Comparison of ENCODE assay signal across 14 cellular contexts in the genomic region with DNA sequence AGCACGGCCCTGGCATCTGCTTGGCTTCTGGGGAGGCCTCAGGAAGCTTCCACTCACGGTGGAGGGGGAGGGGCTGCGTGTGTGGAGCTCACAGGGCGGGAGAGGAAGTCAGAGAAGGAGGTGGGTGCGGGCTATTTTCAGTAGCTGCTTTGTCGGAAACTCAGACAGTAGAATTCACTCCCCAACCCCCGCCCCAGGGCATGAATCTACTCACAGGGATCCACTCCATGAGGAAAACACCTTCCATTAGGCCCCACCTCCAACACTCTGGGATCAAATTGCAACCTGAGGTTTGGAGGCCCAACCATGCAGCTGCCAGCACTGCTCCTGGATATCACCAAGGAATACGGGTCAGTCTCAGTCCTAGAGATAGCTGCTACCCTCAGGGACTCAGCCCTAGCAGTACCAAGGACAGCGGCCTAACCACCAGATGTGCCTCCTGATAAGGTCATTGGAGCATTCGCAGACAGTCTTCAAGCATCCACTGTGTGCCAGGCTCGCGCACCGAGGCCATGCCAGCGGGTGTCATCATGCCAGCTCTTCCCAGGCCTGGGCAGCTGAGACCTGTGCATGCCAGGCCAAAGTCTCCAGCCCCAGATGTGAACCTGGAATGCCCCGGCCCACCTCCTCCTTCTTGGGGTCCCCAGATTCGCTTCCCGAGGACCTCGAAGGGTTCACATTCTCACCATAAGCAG.
DNase-seq lines count a peak whose midpoint lies in the region; ATAC-seq and TF ChIP-seq lines count a peak whose summit lies in the region.
"Had no signal": no experiment of that assay in that cellular context is flagged by ENCODE, and none has a peak within 500 bp of the region (broad histone marks: within the 10 kb centered on the region; RNA-seq: fewer than 3 reads in every experiment).

No MANE protein-coding gene starts in this region.

- H3K14ac ChIP-seq in IMR-90 (replicated peaks; ENCODE audit: low read depth, low read length): no peak overlapping the region

- H2BK5ac ChIP-seq in IMR-90 (ENCODE audit: low read depth, low read length, poor library complexity, severe bottlenecking): no peak overlapping the region

- peaks cover 34% of the 10 kb centered on the region for H3K27me3 Mint-ChIP-seq in activated CD8-positive, alpha-beta T cell treated with anti-CD3 and anti-CD28 coated beads for 36 hours
- peaks cover 26% of the 10 kb centered on the region for H3K27me3 Mint-ChIP-seq in MCF 10A (ENCODE audit: insufficient read depth, unreplicated experiment)

- H3K23ac ChIP-seq in IMR-90 (ENCODE audit: low read depth, low read length): no peak overlapping the region

- H3K27ac Mint-ChIP-seq in activated CD8-positive, alpha-beta T cell treated with anti-CD3 and anti-CD28 coated beads for 36 hours: no peak overlapping the region
- H3K27ac Mint-ChIP-seq in MCF 10A (ENCODE audit: low read depth, unreplicated experiment): no peak overlapping the region
- H3K27ac Mint-ChIP-seq: activated CD4-positive, alpha-beta T cell treated with anti-CD3 and anti-CD28 coated beads, Interleukin-2, amount 10 ng/mL, durations not matched to agents 7 days and 5 days; activated naive CD4-positive, alpha-beta T cell treated with anti-CD3 and anti-CD28 coated beads for 36 hours had no signal

- no peak overlapping the region for H3K56ac ChIP-seq in IMR-90 (ENCODE audit: extremely low read depth, insufficient read depth, low read length)

- no peak overlapping the region for H2BK15ac ChIP-seq in IMR-90 (ENCODE audit: low read depth, low read length)

- no peak overlapping the region for H3K4me3 Mint-ChIP-seq in activated CD8-positive, alpha-beta T cell treated with anti-CD3 and anti-CD28 coated beads for 36 hours
- H3K4me3 Mint-ChIP-seq in MCF 10A (ENCODE audit: unreplicated experiment): no peak overlapping the region
- H3K4me3 Mint-ChIP-seq: activated CD4-positive, alpha-beta T cell treated with anti-CD3 and anti-CD28 coated beads, Interleukin-2, amount 10 ng/mL, durations not matched to agents 7 days and 5 days; activated naive CD4-positive, alpha-beta T cell treated with anti-CD3 and anti-CD28 coated beads for 36 hours had no signal

- in situ Hi-C loops in Caki2 (cut with HindIII; ENCODE audit: low pct_unique_long_range_greater_than_20kb, low sequenced_read_pairs): no loop called here
- in situ Hi-C loops in IMR-90 (cut with MboI; ENCODE audit: low sequenced_read_pairs): no loop called here

- H3K4ac ChIP-seq in IMR-90 (ENCODE audit: low read depth, low read length): no peak overlapping the region

- CTCF ChIA-PET in IMR-90 (lab: Yijun Ruan, JAX) (no interaction called here), MCF 10A (lab: Yijun Ruan, JAX) (no interaction called here)
- CTCF ChIA-PET in activated CD8-positive, alpha-beta T cell treated with anti-CD3 and anti-CD28 coated beads for 36 hours (lab: Charles Lee): interaction anchor here (1.1 to 1.4 kb wide), 2 partner anchors 12 to 290 kb away, joined by 3 to 4 read pairs; no protein-coding TSS in a partner anchor

- H4K91ac ChIP-seq in IMR-90 (ENCODE audit: insufficient read depth, low read depth, low read length): no peak overlapping the region

- no peak overlapping the region for H3K4me2 ChIP-seq in IMR-90 (ENCODE audit: low read depth, low read length)

- intact Hi-C loops in IMR-90 (cut with micrococcal nuclease): no loop called here
- intact Hi-C loops in activated CD8-positive, alpha-beta T cell treated with anti-CD3 and anti-CD28 coated beads for 36 hours (cut with micrococcal nuclease): no loop called here
- intact Hi-C loops in MCF 10A (cut with micrococcal nuclease): no loop called here

- no peak overlapping the region for H3K9ac ChIP-seq in IMR-90 (ENCODE audit: low read depth, low read length)

- no peaks in the 10 kb centered on the region for H3K36me3 Mint-ChIP-seq in activated CD8-positive, alpha-beta T cell treated with anti-CD3 and anti-CD28 coated beads for 36 hours (ENCODE audit: low read depth)
- peaks cover 6% of the 10 kb centered on the region for H3K36me3 Mint-ChIP-seq in MCF 10A (ENCODE audit: insufficient read depth, unreplicated experiment)

- H3K4me1 ChIP-seq in IMR-90 (ENCODE audit: control insufficient read depth, insufficient read depth, low read length): no peaks in the 10 kb centered on the region

- no peak for TF ChIP-seq POLR2A in IMR-90 (IDR thresholded peaks at IDR 0.05; ENCODE audit: low read depth, low read length)

- H2BK20ac ChIP-seq in IMR-90 (ENCODE audit: low read depth, low read length): no peak overlapping the region

- no peaks in the 10 kb centered on the region; the same call in 1 of the 2 replicates for H3K9me1 ChIP-seq in IMR-90 (ENCODE audit: insufficient read depth, low read length)

- no peaks in the 10 kb centered on the region for H3K9me3 Mint-ChIP-seq in activated CD8-positive, alpha-beta T cell treated with anti-CD3 and anti-CD28 coated beads for 36 hours
- no peaks in the 10 kb centered on the region for H3K9me3 Mint-ChIP-seq in MCF 10A (ENCODE audit: unreplicated experiment)
- H3K9me3 Mint-ChIP-seq: activated CD4-positive, alpha-beta T cell treated with anti-CD3 and anti-CD28 coated beads, Interleukin-2, amount 10 ng/mL, durations not matched to agents 7 days and 5 days had no signal

- H4K20me1 ChIP-seq in IMR-90 (ENCODE audit: insufficient read depth, low read length): no peaks in the 10 kb centered on the region

- H2BK120ac ChIP-seq in IMR-90 (ENCODE audit: low read depth, low read length): no peak overlapping the region

- BruUV-seq in IMR-90 (replicated peaks; lab: Mats Ljungman, UMichigan): no TSS peak
- BruUV-seq in MCF 10A (replicated peaks; lab: Mats Ljungman, UMichigan): no TSS peak

- DNase-seq in Caki2 (ENCODE audit: low read depth) (peak; percentile 16), IMR-90 (peak; percentile 20), islet precursor cell (peak; percentile 84), MCF 10A (ENCODE audit: unreplicated experiment) (no peak), NCI-H526 treated with DMSO at 0.1 percent for 48 hours (lab: John Stamatoyannopoulos, UW) (no peak)
- DNase-seq in activated CD8-positive, alpha-beta T cell treated with anti-CD3 and anti-CD28 coated beads for 36 hours: peak; percentile 15
- DNase-seq: activated CD4-positive, alpha-beta T cell treated with anti-CD3 and anti-CD28 coated beads, Interleukin-2, amount 10 ng/mL, durations not matched to agents 7 days and 5 days; activated naive CD4-positive, alpha-beta T cell treated with anti-CD3 and anti-CD28 coated beads for 36 hours; NCI-H1092; NCI-H748 treated with DMSO at 0.1 percent for 48 hours had no signal

- H2AK5ac ChIP-seq in IMR-90 (ENCODE audit: low read depth, low read length): no peak overlapping the region

- H3K4me1 Mint-ChIP-seq in activated CD8-positive, alpha-beta T cell treated with anti-CD3 and anti-CD28 coated beads for 36 hours (ENCODE audit: low read depth): peaks cover 4% of the 10 kb centered on the region
- peaks cover 6% of the 10 kb centered on the region for H3K4me1 Mint-ChIP-seq in MCF 10A (ENCODE audit: insufficient read depth, unreplicated experiment)

- TF ChIP-seq CTCF in IMR-90 (conservative IDR thresholded peaks at IDR 0.05; ENCODE audit: low read depth, low read length) (no peak), MCF 10A (IDR thresholded peaks at IDR 0.05; ENCODE audit: unreplicated experiment) (no peak)
- no peak for TF ChIP-seq CTCF in activated CD8-positive, alpha-beta T cell treated with anti-CD3 and anti-CD28 coated beads for 36 hours (IDR thresholded peaks at IDR 0.05)

- H3K36me3 ChIP-seq in IMR-90 (ENCODE audit: control insufficient read depth, insufficient read depth, low read length): no peaks in the 10 kb centered on the region
- H3K36me3 ChIP-seq: ovary had no signal

- H4K8ac ChIP-seq in IMR-90 (ENCODE audit: low read depth in 2 of 2, low read length in 2 of 2): no peak overlapping the region

- 0 out of 2 replicates have a peak, but pooled peaks have one; percentile 50 for ATAC-seq in IMR-90 (ENCODE audit: low read depth)
- no peak for ATAC-seq in activated CD8-positive, alpha-beta T cell treated with anti-CD3 and anti-CD28 coated beads for 36 hours
- no peak for ATAC-seq in HG02571 (IDR thresholded peaks at IDR 0.05; ENCODE audit: unreplicated experiment)
- ATAC-seq in GM21825 (IDR thresholded peaks at IDR 0.05; ENCODE audit: unreplicated experiment): no peak

- no peaks in the 10 kb centered on the region for H3K79me1 ChIP-seq in IMR-90 (ENCODE audit: low read depth in 1 of 2, low read length in 2 of 2)

- POLR2A ChIA-PET in IMR-90 (lab: Charles Lee; ENCODE audit: unreplicated experiment) (no interaction called here), MCF 10A (lab: Yijun Ruan, JAX) (no interaction called here)
- POLR2A ChIA-PET in activated CD8-positive, alpha-beta T cell treated with anti-CD3 and anti-CD28 coated beads for 36 hours (lab: Charles Lee): no interaction called here

- H2AK9ac ChIP-seq in IMR-90 (replicated peaks; ENCODE audit: low read depth, low read length, poor library complexity): no peak overlapping the region

- no peak overlapping the region for H3K18ac ChIP-seq in IMR-90 (ENCODE audit: low read depth, low read length)

- no peak overlapping the region for H2AFZ ChIP-seq in IMR-90 (replicated peaks; ENCODE audit: low read length, poor library complexity)

- H3K9me3 ChIP-seq in IMR-90 (ENCODE audit: control insufficient read depth, insufficient read depth, low read length): 0 out of 2 replicates have a peak, but pooled peaks cover 3% of the 10 kb centered on the region
- H3K9me3 ChIP-seq: ovary had no signal

- H3K27ac ChIP-seq in IMR-90 (ENCODE audit: insufficient read depth, low read length): no peak overlapping the region
- H3K27ac ChIP-seq: ovary had no signal

- WGBS in IMR-90 (ENCODE audit: extremely low coverage in 2 of 2, insufficient read length in 1 of 2), 2 experiments: 47% methylated on average over 6 of the region's 18 CpGs; no CpG with 5 or more reads in 1 of the 2 experiments

- dilution Hi-C loops in IMR-90 (cut with HindIII; ENCODE audit: low sequenced_read_pairs, unreplicated experiment): no loop called here

- peaks cover 62% of the 10 kb centered on the region for H3K27me3 ChIP-seq in IMR-90 (ENCODE audit: control insufficient read depth, insufficient read depth, low read length)
- H3K27me3 ChIP-seq: ovary had no signal

- H4K5ac ChIP-seq in IMR-90 (ENCODE audit: low read depth, low read length): no peak overlapping the region

- no peak for TF ChIP-seq RAD21 in IMR-90 (IDR thresholded peaks at IDR 0.05; ENCODE audit: low read length)

- H3K4me3 ChIP-seq in IMR-90 (ENCODE audit: insufficient read depth, low read depth, low read length): no peak overlapping the region
- H3K4me3 ChIP-seq: lung, ovary had no signal

TF ChIP-seq in IMR-90, 13 proteins besides CTCF, POLR2A, EP300 and RAD21:
- no peak for TF ChIP-seq CEBPB (IDR thresholded peaks at IDR 0.05; ENCODE audit: low read depth, low read length)
- no peak for TF ChIP-seq FOS (IDR thresholded peaks at IDR 0.05; ENCODE audit: low read depth, low read length)

Comparison
In these comparisons a context has a peak if more than half of its experiments do, and no peak if none do; other contexts are left out.
1. DNase-seq: peak in Caki2 (single experiment), IMR-90 (single experiment), activated CD8-positive, alpha-beta T cell treated with anti-CD3 and anti-CD28 coated beads for 36 hours (single experiment) and islet precursor cell (single experiment); none in MCF 10A (single experiment) and NCI-H526 treated with DMSO at 0.1 percent for 48 hours (single experiment).